21 cellular contexts compared by ENCODE assay signal in the genomic region with DNA sequence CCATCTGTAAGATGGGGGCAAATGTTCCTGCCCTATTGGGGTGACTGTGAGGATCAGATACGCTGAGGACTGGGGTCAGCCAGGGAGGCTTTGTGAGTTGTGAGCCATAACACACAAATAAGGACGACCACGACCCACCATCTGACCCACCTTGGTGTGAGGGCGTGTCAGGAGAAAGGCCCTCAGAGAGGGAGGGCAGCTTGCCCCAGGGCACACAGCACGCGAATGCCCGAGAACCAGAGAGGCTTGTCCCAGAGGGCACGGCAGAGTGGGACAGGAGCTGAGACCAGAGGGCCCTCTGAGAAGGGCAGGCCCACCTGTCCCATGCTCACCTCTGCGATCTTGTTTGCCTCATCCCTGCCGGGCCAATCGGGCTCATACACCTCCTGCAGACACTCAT.
"Had no signal": no experiment of that assay in that cellular context is flagged by ENCODE, and none has a peak within 500 bp of the region (broad histone marks: within the 10 kb centered on the region; RNA-seq: fewer than 3 reads in every experiment).

No MANE protein-coding gene starts in this region.

- H3K36me3 ChIP-seq: ovary, transverse colon, vagina had no signal

- H3K27me3 ChIP-seq: adrenal gland, esophagus muscularis mucosa, heart right ventricle, ovary, sigmoid colon, transverse colon, vagina had no signal

- ATAC-seq: activated CD4-positive, alpha-beta T cell treated with anti-CD3 and anti-CD28 coated beads for 36 hours; heart right ventricle; mucosa of descending colon; stimulated activated naive CD8-positive, alpha-beta T cell treated with anti-CD3 and anti-CD28 coated beads, Interleukin-15, Interleukin-2, amounts not matched to agents 100 U/mL and 50 U/mL, for 24 hours; WTC11 had no signal

- H3K27ac Mint-ChIP-seq: WTC11 had no signal

- H3K4me3 ChIP-seq: adrenal gland, esophagus muscularis mucosa, heart right ventricle, mucosa of descending colon, ovary, sigmoid colon, transverse colon, vagina had no signal

- H3K9me3 ChIP-seq: adrenal gland, esophagus muscularis mucosa, heart right ventricle, mucosa of descending colon, ovary, sigmoid colon, transverse colon, vagina had no signal

- H3K9me3 Mint-ChIP-seq: dendritic cell treated with granulocyte-macrophage colony-stimulating factor and Interleukin-4, amounts not matched to agents 40 ng/mL and 50 ng/mL, for 4 days; naive B cell; WTC11 had no signal

- H3K4me3 Mint-ChIP-seq: activated CD4-positive, alpha-beta T cell treated with anti-CD3 and anti-CD28 coated beads for 36 hours; dendritic cell treated with granulocyte-macrophage colony-stimulating factor and Interleukin-4, amounts not matched to agents 40 ng/mL and 50 ng/mL, for 4 days; naive B cell; WTC11 had no signal

- DNase-seq: activated CD4-positive, alpha-beta T cell treated with anti-CD3 and anti-CD28 coated beads for 36 hours; activated CD4-positive, alpha-beta T cell treated with anti-CD3 and anti-CD28 coated beads, Interleukin-2, amount 50 U/mL, for 48 hours; activated naive CD4-positive, alpha-beta T cell treated with Interleukin-2 at 50 U/mL for 16 hours; adrenal gland; effector memory CD4-positive, alpha-beta T cell; heart right ventricle; kidney glomerular epithelial cell; mesenchymal stem cell; mucosa of descending colon; naive B cell; ovary; sigmoid colon; stimulated activated CD8-positive, alpha-beta memory T cell treated with anti-CD3 and anti-CD28 coated beads, Interleukin-4, amount 100 ng/mL, for 48 hours; stimulated activated naive CD8-positive, alpha-beta T cell treated with anti-CD3 and anti-CD28 coated beads, Interleukin-15, Interleukin-2, amounts not matched to agents 100 U/mL and 50 U/mL, for 24 hours; transverse colon had no signal

- FAIRE-seq: bronchial epithelial cell, endothelial cell of umbilical vein had no signal

- H3K27ac ChIP-seq: esophagus muscularis mucosa, heart right ventricle, ovary, sigmoid colon, transverse colon had no signal

- H3K27me3 Mint-ChIP-seq: activated CD4-positive, alpha-beta T cell treated with anti-CD3 and anti-CD28 coated beads for 36 hours; naive B cell had no signal
